1 cellular context compared by ENCODE assay signal in the genomic region with DNA sequence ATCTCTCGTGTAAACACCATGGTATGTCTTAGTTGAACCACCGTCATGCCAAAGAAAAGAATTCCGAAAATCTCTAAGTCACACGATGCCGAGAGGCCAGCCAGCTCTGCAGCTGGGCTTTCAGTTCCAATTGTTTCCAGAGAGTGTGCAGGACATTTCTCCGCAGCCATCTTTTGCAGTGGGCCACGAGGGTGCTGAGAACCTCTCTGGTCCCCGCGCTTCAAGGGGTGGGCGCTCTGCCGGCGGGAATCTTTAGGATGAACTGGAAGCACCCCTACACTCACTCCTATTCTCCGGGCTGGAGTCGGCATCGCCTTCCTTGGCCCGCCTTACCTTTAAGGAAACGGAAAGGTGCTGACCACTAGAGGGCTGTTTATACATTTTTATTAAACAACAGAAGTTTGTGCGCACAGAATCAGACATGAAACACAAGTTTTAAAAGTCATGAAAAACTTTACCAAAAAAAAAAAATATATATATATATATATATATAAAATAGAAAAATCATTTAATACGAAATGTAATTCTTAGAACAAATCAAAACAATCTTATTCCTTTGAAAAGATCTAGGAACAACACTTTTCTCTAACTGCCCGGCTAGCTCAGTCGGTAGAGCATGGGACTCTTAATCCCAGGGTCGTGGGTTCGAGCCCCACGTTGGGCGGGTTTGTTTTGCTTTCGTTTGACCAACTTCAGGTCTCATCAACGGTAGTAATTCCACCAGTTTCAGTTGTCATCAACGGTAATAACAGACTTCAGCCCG.
TF ChIP-seq lines count a peak whose summit lies in the region.

No MANE protein-coding gene starts in this region.

TF ChIP-seq in K562, 482 proteins besides CTCF, POLR2A, EP300 and RAD21 (continued from another document and continues in another):
- TF ChIP-seq, protein P1, sequence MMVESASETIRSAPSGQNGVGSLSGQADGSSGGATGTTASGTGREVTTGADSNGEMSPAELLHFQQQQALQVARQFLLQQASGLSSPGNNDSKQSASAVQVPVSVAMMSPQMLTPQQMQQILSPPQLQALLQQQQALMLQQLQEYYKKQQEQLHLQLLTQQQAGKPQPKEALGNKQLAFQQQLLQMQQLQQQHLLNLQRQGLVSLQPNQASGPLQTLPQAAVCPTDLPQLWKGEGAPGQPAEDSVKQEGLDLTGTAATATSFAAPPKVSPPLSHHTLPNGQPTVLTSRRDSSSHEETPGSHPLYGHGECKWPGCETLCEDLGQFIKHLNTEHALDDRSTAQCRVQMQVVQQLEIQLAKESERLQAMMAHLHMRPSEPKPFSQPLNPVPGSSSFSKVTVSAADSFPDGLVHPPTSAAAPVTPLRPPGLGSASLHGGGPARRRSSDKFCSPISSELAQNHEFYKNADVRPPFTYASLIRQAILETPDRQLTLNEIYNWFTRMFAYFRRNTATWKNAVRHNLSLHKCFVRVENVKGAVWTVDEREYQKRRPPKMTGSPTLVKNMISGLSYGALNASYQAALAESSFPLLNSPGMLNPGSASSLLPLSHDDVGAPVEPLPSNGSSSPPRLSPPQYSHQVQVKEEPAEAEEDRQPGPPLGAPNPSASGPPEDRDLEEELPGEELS (CRISPR knock-in tag; IDR thresholded peaks at IDR 0.05; ENCODE audit: borderline replicate concordance), result no peak
- TF ChIP-seq KDM1A (IDR thresholded peaks at IDR 0.05), result no peak
- TF ChIP-seq, protein P2, sequence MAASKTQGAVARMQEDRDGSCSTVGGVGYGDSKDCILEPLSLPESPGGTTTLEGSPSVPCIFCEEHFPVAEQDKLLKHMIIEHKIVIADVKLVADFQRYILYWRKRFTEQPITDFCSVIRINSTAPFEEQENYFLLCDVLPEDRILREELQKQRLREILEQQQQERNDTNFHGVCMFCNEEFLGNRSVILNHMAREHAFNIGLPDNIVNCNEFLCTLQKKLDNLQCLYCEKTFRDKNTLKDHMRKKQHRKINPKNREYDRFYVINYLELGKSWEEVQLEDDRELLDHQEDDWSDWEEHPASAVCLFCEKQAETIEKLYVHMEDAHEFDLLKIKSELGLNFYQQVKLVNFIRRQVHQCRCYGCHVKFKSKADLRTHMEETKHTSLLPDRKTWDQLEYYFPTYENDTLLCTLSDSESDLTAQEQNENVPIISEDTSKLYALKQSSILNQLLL (CRISPR knock-in tag; IDR thresholded peaks at IDR 0.05; ENCODE audit: borderline replicate concordance), result no peak
- TF ChIP-seq, protein P3, sequence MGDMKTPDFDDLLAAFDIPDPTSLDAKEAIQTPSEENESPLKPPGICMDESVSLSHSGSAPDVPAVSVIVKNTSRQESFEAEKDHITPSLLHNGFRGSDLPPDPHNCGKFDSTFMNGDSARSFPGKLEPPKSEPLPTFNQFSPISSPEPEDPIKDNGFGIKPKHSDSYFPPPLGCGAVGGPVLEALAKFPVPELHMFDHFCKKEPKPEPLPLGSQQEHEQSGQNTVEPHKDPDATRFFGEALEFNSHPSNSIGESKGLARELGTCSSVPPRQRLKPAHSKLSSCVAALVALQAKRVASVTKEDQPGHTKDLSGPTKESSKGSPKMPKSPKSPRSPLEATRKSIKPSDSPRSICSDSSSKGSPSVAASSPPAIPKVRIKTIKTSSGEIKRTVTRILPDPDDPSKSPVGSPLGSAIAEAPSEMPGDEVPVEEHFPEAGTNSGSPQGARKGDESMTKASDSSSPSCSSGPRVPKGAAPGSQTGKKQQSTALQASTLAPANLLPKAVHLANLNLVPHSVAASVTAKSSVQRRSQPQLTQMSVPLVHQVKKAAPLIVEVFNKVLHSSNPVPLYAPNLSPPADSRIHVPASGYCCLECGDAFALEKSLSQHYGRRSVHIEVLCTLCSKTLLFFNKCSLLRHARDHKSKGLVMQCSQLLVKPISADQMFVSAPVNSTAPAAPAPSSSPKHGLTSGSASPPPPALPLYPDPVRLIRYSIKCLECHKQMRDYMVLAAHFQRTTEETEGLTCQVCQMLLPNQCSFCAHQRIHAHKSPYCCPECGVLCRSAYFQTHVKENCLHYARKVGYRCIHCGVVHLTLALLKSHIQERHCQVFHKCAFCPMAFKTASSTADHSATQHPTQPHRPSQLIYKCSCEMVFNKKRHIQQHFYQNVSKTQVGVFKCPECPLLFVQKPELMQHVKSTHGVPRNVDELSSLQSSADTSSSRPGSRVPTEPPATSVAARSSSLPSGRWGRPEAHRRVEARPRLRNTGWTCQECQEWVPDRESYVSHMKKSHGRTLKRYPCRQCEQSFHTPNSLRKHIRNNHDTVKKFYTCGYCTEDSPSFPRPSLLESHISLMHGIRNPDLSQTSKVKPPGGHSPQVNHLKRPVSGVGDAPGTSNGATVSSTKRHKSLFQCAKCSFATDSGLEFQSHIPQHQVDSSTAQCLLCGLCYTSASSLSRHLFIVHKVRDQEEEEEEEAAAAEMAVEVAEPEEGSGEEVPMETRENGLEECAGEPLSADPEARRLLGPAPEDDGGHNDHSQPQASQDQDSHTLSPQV (IDR thresholded peaks at IDR 0.05), result peak; percentile 79
- no peak for TF ChIP-seq KAT8 (IDR thresholded peaks at IDR 0.05; ENCODE audit: low read depth)
- TF ChIP-seq, protein P4, sequence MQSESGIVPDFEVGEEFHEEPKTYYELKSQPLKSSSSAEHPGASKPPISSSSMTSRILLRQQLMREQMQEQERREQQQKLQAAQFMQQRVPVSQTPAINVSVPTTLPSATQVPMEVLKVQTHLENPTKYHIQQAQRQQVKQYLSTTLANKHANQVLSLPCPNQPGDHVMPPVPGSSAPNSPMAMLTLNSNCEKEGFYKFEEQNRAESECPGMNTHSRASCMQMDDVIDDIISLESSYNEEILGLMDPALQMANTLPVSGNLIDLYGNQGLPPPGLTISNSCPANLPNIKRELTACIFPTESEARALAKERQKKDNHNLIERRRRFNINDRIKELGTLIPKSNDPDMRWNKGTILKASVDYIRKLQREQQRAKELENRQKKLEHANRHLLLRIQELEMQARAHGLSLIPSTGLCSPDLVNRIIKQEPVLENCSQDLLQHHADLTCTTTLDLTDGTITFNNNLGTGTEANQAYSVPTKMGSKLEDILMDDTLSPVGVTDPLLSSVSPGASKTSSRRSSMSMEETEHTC (IDR thresholded peaks at IDR 0.05), result no peak
- peak; percentile 81; the same call in 1 of the 2 replicates for TF ChIP-seq BRD4 (IDR thresholded peaks at IDR 0.05)
- TF ChIP-seq, protein P5, sequence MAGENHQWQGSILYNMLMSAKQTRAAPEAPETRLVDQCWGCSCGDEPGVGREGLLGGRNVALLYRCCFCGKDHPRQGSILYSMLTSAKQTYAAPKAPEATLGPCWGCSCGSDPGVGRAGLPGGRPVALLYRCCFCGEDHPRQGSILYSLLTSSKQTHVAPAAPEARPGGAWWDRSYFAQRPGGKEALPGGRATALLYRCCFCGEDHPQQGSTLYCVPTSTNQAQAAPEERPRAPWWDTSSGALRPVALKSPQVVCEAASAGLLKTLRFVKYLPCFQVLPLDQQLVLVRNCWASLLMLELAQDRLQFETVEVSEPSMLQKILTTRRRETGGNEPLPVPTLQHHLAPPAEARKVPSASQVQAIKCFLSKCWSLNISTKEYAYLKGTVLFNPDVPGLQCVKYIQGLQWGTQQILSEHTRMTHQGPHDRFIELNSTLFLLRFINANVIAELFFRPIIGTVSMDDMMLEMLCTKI (IDR thresholded peaks at IDR 0.05; ENCODE audit: partially characterized antibody), result no peak
- TF ChIP-seq, protein P6, sequence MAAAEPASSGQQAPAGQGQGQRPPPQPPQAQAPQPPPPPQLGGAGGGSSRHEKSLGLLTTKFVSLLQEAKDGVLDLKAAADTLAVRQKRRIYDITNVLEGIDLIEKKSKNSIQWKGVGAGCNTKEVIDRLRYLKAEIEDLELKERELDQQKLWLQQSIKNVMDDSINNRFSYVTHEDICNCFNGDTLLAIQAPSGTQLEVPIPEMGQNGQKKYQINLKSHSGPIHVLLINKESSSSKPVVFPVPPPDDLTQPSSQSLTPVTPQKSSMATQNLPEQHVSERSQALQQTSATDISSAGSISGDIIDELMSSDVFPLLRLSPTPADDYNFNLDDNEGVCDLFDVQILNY (CRISPR knock-in tag; IDR thresholded peaks at IDR 0.05), result no peak; the same call in 1 of the 2 replicates
- TF ChIP-seq TRIM24 (IDR thresholded peaks at IDR 0.05), result peak in 1 of 2 experiments; percentile 44; a peak in 1 of 4 replicates
- no peak for TF ChIP-seq SMARCB1 (IDR thresholded peaks at IDR 0.05; ENCODE audit: insufficient read length, low read depth)
- no peak for TF ChIP-seq FOXA3 (CRISPR knock-in tag; conservative IDR thresholded peaks at IDR 0.05 in 1 of 2, IDR thresholded peaks at IDR 0.05 in 1 of 2)
- no peak for TF ChIP-seq ZNF143 (CRISPR knock-in tag; IDR thresholded peaks at IDR 0.05)
- TF ChIP-seq, protein P7, sequence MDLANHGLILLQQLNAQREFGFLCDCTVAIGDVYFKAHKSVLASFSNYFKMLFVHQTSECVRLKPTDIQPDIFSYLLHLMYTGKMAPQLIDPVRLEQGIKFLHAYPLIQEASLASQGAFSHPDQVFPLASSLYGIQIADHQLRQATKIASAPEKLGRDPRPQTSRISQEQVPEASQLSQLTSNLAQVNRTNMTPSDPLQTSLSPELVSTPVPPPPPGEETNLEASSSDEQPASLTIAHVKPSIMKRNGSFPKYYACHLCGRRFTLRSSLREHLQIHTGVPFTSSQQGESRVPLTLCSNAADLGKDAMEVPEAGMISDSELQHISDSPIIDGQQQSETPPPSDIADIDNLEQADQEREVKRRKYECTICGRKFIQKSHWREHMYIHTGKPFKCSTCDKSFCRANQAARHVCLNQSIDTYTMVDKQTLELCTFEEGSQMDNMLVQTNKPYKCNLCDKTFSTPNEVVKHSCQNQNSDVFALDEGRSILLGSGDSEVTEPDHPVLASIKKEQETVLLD (IDR thresholded peaks at IDR 0.05), result 0 out of 2 replicates have a peak, but pooled peaks have one; percentile 52
- peak; percentile 30; the same call in 1 of the 2 replicates for TF ChIP-seq CXXC5 (CRISPR knock-in tag; IDR thresholded peaks at IDR 0.05)
- TF ChIP-seq MCM3 (IDR thresholded peaks at IDR 0.05), result no peak
- TF ChIP-seq, protein P8, sequence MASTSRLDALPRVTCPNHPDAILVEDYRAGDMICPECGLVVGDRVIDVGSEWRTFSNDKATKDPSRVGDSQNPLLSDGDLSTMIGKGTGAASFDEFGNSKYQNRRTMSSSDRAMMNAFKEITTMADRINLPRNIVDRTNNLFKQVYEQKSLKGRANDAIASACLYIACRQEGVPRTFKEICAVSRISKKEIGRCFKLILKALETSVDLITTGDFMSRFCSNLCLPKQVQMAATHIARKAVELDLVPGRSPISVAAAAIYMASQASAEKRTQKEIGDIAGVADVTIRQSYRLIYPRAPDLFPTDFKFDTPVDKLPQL (IDR thresholded peaks at IDR 0.05; ENCODE audit: extremely low read depth, insufficient read length), result no peak
- TF ChIP-seq ASH1L (IDR thresholded peaks at IDR 0.05; ENCODE audit: borderline replicate concordance, low read depth, partially characterized antibody), result no peak
- TF ChIP-seq, protein P9, sequence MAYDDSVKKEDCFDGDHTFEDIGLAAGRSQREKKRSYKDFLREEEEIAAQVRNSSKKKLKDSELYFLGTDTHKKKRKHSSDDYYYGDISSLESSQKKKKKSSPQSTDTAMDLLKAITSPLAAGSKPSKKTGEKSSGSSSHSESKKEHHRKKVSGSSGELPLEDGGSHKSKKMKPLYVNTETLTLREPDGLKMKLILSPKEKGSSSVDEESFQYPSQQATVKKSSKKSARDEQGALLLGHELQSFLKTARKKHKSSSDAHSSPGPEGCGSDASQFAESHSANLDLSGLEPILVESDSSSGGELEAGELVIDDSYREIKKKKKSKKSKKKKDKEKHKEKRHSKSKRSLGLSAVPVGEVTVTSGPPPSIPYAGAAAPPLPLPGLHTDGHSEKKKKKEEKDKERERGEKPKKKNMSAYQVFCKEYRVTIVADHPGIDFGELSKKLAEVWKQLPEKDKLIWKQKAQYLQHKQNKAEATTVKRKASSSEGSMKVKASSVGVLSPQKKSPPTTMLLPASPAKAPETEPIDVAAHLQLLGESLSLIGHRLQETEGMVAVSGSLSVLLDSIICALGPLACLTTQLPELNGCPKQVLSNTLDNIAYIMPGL (CRISPR knock-in tag; IDR thresholded peaks at IDR 0.05), result peak; percentile 35; the same call in 1 of the 2 replicates
- TF ChIP-seq KHSRP (IDR thresholded peaks at IDR 0.05), result no peak
- no peak for TF ChIP-seq IFI16 (CRISPR knock-in tag; IDR thresholded peaks at IDR 0.05)
- TF ChIP-seq C11orf30 (IDR thresholded peaks at IDR 0.05; ENCODE audit: low read depth), result no peak
- TF ChIP-seq, protein P10, sequence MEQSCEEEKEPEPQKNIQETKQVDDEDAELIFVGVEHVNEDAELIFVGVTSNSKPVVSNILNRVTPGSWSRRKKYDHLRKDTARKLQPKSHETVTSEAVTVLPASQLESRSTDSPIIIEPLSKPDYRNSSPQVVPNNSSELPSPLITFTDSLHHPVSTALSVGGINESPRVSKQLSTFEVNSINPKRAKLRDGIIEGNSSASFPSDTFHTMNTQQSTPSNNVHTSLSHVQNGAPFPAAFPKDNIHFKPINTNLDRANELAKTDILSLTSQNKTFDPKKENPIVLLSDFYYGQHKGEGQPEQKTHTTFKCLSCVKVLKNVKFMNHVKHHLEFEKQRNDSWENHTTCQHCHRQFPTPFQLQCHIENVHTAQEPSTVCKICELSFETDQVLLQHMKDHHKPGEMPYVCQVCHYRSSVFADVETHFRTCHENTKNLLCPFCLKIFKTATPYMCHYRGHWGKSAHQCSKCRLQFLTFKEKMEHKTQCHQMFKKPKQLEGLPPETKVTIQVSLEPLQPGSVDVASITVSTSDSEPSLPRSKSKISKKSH (CRISPR knock-in tag; IDR thresholded peaks at IDR 0.05), result no peak
- TF ChIP-seq, protein P11, sequence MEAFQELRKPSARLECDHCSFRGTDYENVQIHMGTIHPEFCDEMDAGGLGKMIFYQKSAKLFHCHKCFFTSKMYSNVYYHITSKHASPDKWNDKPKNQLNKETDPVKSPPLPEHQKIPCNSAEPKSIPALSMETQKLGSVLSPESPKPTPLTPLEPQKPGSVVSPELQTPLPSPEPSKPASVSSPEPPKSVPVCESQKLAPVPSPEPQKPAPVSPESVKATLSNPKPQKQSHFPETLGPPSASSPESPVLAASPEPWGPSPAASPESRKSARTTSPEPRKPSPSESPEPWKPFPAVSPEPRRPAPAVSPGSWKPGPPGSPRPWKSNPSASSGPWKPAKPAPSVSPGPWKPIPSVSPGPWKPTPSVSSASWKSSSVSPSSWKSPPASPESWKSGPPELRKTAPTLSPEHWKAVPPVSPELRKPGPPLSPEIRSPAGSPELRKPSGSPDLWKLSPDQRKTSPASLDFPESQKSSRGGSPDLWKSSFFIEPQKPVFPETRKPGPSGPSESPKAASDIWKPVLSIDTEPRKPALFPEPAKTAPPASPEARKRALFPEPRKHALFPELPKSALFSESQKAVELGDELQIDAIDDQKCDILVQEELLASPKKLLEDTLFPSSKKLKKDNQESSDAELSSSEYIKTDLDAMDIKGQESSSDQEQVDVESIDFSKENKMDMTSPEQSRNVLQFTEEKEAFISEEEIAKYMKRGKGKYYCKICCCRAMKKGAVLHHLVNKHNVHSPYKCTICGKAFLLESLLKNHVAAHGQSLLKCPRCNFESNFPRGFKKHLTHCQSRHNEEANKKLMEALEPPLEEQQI (IDR thresholded peaks at IDR 0.05), result peak; percentile 16; the same call in 1 of the 2 replicates
- no peak for TF ChIP-seq HCFC1 (IDR thresholded peaks at IDR 0.05; ENCODE audit: low read depth, low read length)
- no peak for TF ChIP-seq ZNF77 (CRISPR knock-in tag; IDR thresholded peaks at IDR 0.05)
- TF ChIP-seq ZNF445 (CRISPR knock-in tag; IDR thresholded peaks at IDR 0.05; ENCODE audit: low read depth), result no peak
- no peak for TF ChIP-seq ARID2 (IDR thresholded peaks at IDR 0.05)
- TF ChIP-seq, protein P12, sequence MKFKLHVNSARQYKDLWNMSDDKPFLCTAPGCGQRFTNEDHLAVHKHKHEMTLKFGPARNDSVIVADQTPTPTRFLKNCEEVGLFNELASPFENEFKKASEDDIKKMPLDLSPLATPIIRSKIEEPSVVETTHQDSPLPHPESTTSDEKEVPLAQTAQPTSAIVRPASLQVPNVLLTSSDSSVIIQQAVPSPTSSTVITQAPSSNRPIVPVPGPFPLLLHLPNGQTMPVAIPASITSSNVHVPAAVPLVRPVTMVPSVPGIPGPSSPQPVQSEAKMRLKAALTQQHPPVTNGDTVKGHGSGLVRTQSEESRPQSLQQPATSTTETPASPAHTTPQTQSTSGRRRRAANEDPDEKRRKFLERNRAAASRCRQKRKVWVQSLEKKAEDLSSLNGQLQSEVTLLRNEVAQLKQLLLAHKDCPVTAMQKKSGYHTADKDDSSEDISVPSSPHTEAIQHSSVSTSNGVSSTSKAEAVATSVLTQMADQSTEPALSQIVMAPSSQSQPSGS (CRISPR knock-in tag; IDR thresholded peaks at IDR 0.05), result no peak
- TF ChIP-seq TCF7 (IDR thresholded peaks at IDR 0.05; ENCODE audit: borderline replicate concordance), result no peak
